9 cellular contexts compared by ENCODE assay signal in genomic region chrX:78092296-78092695, GRCh38. TPM values are rescaled to one million over a fixed set of nuclear protein-coding genes. Genes with fewer than 3 reads are reported as not detected.
DNase-seq lines count a peak whose midpoint lies in the region; ATAC-seq and TF ChIP-seq lines count a peak whose summit lies in the region.
"Had no signal": no experiment of that assay in that cellular context is flagged by ENCODE, and none has a peak within 500 bp of the region (broad histone marks: within the 10 kb centered on the region; RNA-seq: fewer than 3 reads in every experiment).

No MANE protein-coding gene starts in this region.

- H3K36me3 ChIP-seq in SJSA1: no peaks in the 10 kb centered on the region

- no peaks in the 10 kb centered on the region for H3K9me3 Mint-ChIP-seq in glutamatergic neuron (ENCODE audit: unreplicated experiment)

- H3K4me3 ChIP-seq in AG04449 (ENCODE audit: low read depth, low read length) (no peak overlapping the region), SJSA1 (no peak overlapping the region)

- ATAC-seq in GM18508 (IDR thresholded peaks at IDR 0.05; ENCODE audit: insufficient read depth, unreplicated experiment) (peak; percentile 59), HG02981 (IDR thresholded peaks at IDR 0.05; ENCODE audit: unreplicated experiment) (peak; percentile 91), HG02763 (IDR thresholded peaks at IDR 0.05; ENCODE audit: unreplicated experiment) (no peak)

- H3K27ac Mint-ChIP-seq in glutamatergic neuron (ENCODE audit: unreplicated experiment): no peak overlapping the region

- TF ChIP-seq CTCF in AG04449 (IDR thresholded peaks at IDR 0.05; ENCODE audit: insufficient read depth, low read length, missing control alignments): peak; percentile 25
- TF ChIP-seq CTCF in glutamatergic neuron (IDR thresholded peaks at IDR 0.05; ENCODE audit: partially characterized antibody, unreplicated experiment): no peak

- CTCF ChIA-PET in AG04449 (lab: Yijun Ruan, JAX): interaction anchor here (0.8 to 1.3 kb wide), 3 partner anchors 10 to 1814 kb away, joined by 3 to 4 read pairs (median 4); partner anchors contain the start of gene COX7B

- H3K27me3 ChIP-seq in SJSA1 (replicated peaks): no peaks in the 10 kb centered on the region

- H3K4me1 Mint-ChIP-seq in glutamatergic neuron (ENCODE audit: low read depth, unreplicated experiment): no peaks in the 10 kb centered on the region

- H3K4me3 Mint-ChIP-seq in glutamatergic neuron (ENCODE audit: unreplicated experiment): no peak overlapping the region

- POLR2A ChIA-PET in AG04449 (lab: Yijun Ruan, JAX): no interaction called here

- H3K27ac ChIP-seq in SJSA1: no peak overlapping the region
- H3K27ac ChIP-seq: HL-60 had no signal

- no peaks in the 10 kb centered on the region for H3K36me3 Mint-ChIP-seq in glutamatergic neuron (ENCODE audit: unreplicated experiment)

- H3K4me1 ChIP-seq in SJSA1 (replicated peaks): no peaks in the 10 kb centered on the region

- DNase-seq in AG04449 (ENCODE audit: low read depth, low spot score) (no peak), SJSA1 (ENCODE audit: low read depth in 1 of 2, low spot score in 2 of 2) (peak; percentile 25 to 46), glutamatergic neuron (peak; percentile 18), Ammon's horn (ENCODE audit: low spot score) (no peak)
- DNase-seq in stimulated activated CD4-positive, alpha-beta T cell treated with anti-CD3 and anti-CD28 coated beads, Interleukin-4, amount 100 ng/mL, for 1 hour: no peak

- no peaks in the 10 kb centered on the region for H3K9me3 ChIP-seq in SJSA1 (replicated peaks)

- H3K27me3 Mint-ChIP-seq in glutamatergic neuron (ENCODE audit: unreplicated experiment): no peaks in the 10 kb centered on the region

RNA-seq across cellular contexts. Expression of gene PGK1, which starts 11.8 kb away (rescaled TPM):
- 473 and 636 TPM in 2 replicates for total RNA-seq in SJSA1 (2014; rRNA removed; shearing (Covaris generic))
- total RNA-seq in glutamatergic neuron (ENCODE audit: unreplicated experiment): 263 TPM

RNA-seq across cellular contexts. Expression of gene TAF9B, which starts 47.2 kb away (rescaled TPM):
- total RNA-seq in SJSA1 (2014; rRNA removed; shearing (Covaris generic)): 31.4 and 53.8 TPM in 2 replicates
- 30.4 TPM for total RNA-seq in glutamatergic neuron (ENCODE audit: unreplicated experiment)

Comparison
In these comparisons a context has a peak if more than half of its experiments do, and no peak if none do; other contexts are left out.
1. DNase-seq: peak in SJSA1 (2 of 2) and glutamatergic neuron (single experiment); none in AG04449 (single experiment), stimulated activated CD4-positive, alpha-beta T cell treated with anti-CD3 and anti-CD28 coated beads, Interleukin-4, amount 100 ng/mL, for 1 hour (single experiment) and Ammon's horn (single experiment).